8 cellular contexts compared by ENCODE assay signal in genomic region chr17:38799501-38800236, GRCh38. TPM values are rescaled to one million over a fixed set of nuclear protein-coding genes. Genes with fewer than 3 reads are reported as not detected.
A peak's percentile ranks its signal among the peaks of the same experiment; 100 is the strongest.
DNase-seq lines count a peak whose midpoint lies in the region; ATAC-seq and TF ChIP-seq lines count a peak whose summit lies in the region.

Gene PIP4K2B, minus strand, starts transcription at chr17:38799556. Its CDS starts 132 bp downstream, at chr17:38799424.

- peak within 1 kb of the TSS; percentile 99 for H3K27ac ChIP-seq in left lung

- intact Hi-C loops in CD14-positive monocyte (cut with micrococcal nuclease) (loop anchor here (1.0 to 10.0 kb wide), 3 partner anchors 45 to 97 kb away; partner anchors contain the start of gene PSMB3 (in 2 of the 2)), left lung (cut with DNase I) (no loop called here)
- intact Hi-C loops in dendritic cell treated with granulocyte-macrophage colony-stimulating factor and Interleukin-4, amounts not matched to agents 40 ng/mL and 50 ng/mL, for 4 days (cut with micrococcal nuclease) = loop anchor here (2.0 kb wide), 1 partner anchor 25 kb away; the partner anchor contains the start of gene CWC25

- H3K4me1 ChIP-seq in left lung = peaks cover 18 to 42% of the 10 kb centered on the region in 2 donors

- no peaks in the 10 kb centered on the region for H3K27me3 Mint-ChIP-seq in CD14-positive monocyte (ENCODE audit: low read depth in 3 of 3)
- no peaks in the 10 kb centered on the region for H3K27me3 Mint-ChIP-seq in dendritic cell treated with granulocyte-macrophage colony-stimulating factor and Interleukin-4, amounts not matched to agents 40 ng/mL and 50 ng/mL, for 4 days

- H3K9me3 Mint-ChIP-seq in CD14-positive monocyte = peaks cover 0 to 1% (median 0%) of the 10 kb centered on the region in 7 donors
- no peaks in the 10 kb centered on the region for H3K9me3 Mint-ChIP-seq in dendritic cell treated with granulocyte-macrophage colony-stimulating factor and Interleukin-4, amounts not matched to agents 40 ng/mL and 50 ng/mL, for 4 days

- peaks cover 41 to 44% of the 10 kb centered on the region in 2 donors for H3K36me3 Mint-ChIP-seq in CD14-positive monocyte
- H3K36me3 Mint-ChIP-seq in dendritic cell treated with granulocyte-macrophage colony-stimulating factor and Interleukin-4, amounts not matched to agents 40 ng/mL and 50 ng/mL, for 4 days (ENCODE audit: low read depth) = peaks cover 75% of the 10 kb centered on the region

- no peak for TF ChIP-seq CTCF in CD14-positive monocyte (IDR thresholded peaks at IDR 0.05)
- TF ChIP-seq CTCF in left lung (IDR thresholded peaks at IDR 0.05) = no peak

- H3K4me3 ChIP-seq in left lung = peak within 1 kb of the TSS; percentile 88 to 90

- peak within 1 kb of the TSS; percentile 96 to 98 for H3K4me3 Mint-ChIP-seq in CD14-positive monocyte
- H3K4me3 Mint-ChIP-seq in dendritic cell treated with granulocyte-macrophage colony-stimulating factor and Interleukin-4, amounts not matched to agents 40 ng/mL and 50 ng/mL, for 4 days = peak within 1 kb of the TSS; percentile 92

- peaks cover 0 to 50% of the 10 kb centered on the region in 2 donors for H3K36me3 ChIP-seq in left lung

- H3K27ac Mint-ChIP-seq in CD14-positive monocyte = peak within 1 kb of the TSS; percentile 84 to 94 (median 91)
- peak within 1 kb of the TSS; percentile 86 for H3K27ac Mint-ChIP-seq in dendritic cell treated with granulocyte-macrophage colony-stimulating factor and Interleukin-4, amounts not matched to agents 40 ng/mL and 50 ng/mL, for 4 days

- ATAC-seq in GM19397 (IDR thresholded peaks at IDR 0.05; ENCODE audit: unreplicated experiment) = peak; percentile 75
- peak; percentile 63 for ATAC-seq in HG03565 (IDR thresholded peaks at IDR 0.05; ENCODE audit: unreplicated experiment)
- ATAC-seq in left lung = peak; percentile 96

- H3K27me3 ChIP-seq in left lung = no peaks in the 10 kb centered on the region

- DNase-seq in CD14-positive monocyte (ENCODE audit: low spot score) = peak; percentile 96
- peak; percentile 100 for DNase-seq in NCI-H774 (lab: John Stamatoyannopoulos, UW)
- peak; percentile 72 to 75 for DNase-seq in activated CD4-positive, alpha-beta T cell treated with anti-CD3 and anti-CD28 coated beads, Interleukin-2, amount 50 U/mL, for 4 hours
- DNase-seq in left lung = peak; percentile 97
- DNase-seq in stimulated activated CD4-positive, alpha-beta T cell treated with anti-CD3 and anti-CD28 coated beads, Interleukin-2, amount 100 ng/mL, for 4 hours (ENCODE audit: low read depth) = peak; percentile 64

- peaks cover 32% of the 10 kb centered on the region for H3K4me1 Mint-ChIP-seq in CD14-positive monocyte
- peaks cover 37% of the 10 kb centered on the region for H3K4me1 Mint-ChIP-seq in dendritic cell treated with granulocyte-macrophage colony-stimulating factor and Interleukin-4, amounts not matched to agents 40 ng/mL and 50 ng/mL, for 4 days (ENCODE audit: low read depth)

- H3K9me3 ChIP-seq in left lung = no peaks in the 10 kb centered on the region

RNA-seq across cellular contexts. Expression of gene PIP4K2B, which starts in this region (rescaled TPM):
- 1 to 10 TPM; 4.4 to 4.6 TPM for polyA plus RNA-seq in CD14-positive monocyte
- 10 to 100 TPM; 39.8 to 43.3 TPM for total RNA-seq in left lung

Comparison
In these comparisons a context has a peak if more than half of its experiments do, and no peak if none do; other contexts are left out.
1. Peak in every context shown above with its lines: DNase-seq, ATAC-seq, H3K4me3 ChIP-seq and H3K27ac ChIP-seq.
2. intact Hi-C loops: an anchor here in CD14-positive monocyte (1.0 to 10.0 kb wide) and dendritic cell treated with granulocyte-macrophage colony-stimulating factor and Interleukin-4, amounts not matched to agents 40 ng/mL and 50 ng/mL, for 4 days (2.0 kb wide); none called in left lung.